19 cellular contexts compared by ENCODE assay signal in genomic region chr18:44771572-44771956, GRCh38.
DNase-seq lines count a peak whose midpoint lies in the region; ATAC-seq, FAIRE-seq and TF ChIP-seq lines count a peak whose summit lies in the region.
"Had no signal": no experiment of that assay in that cellular context is flagged by ENCODE, and none has a peak within 500 bp of the region (broad histone marks: within the 10 kb centered on the region; RNA-seq: fewer than 3 reads in every experiment).

No MANE protein-coding gene starts in this region.

- no peak for TF ChIP-seq RAD21 in A549 (conservative IDR thresholded peaks at IDR 0.05 in 1 of 2, IDR thresholded peaks at IDR 0.05 in 1 of 2)

- peaks cover 29% of the 10 kb centered on the region for H3K4me1 Mint-ChIP-seq in activated T-helper 2 cell treated with anti-CD3 and anti-CD28 coated beads, Interferon-gamma antibody, Interleukin-2, Interleukin-4, amounts not matched to agents 10 μg/mL and 5 μg/mL and 100 μg/mL, durations not matched to agents 14 hours and 24 hours and 36 hours (ENCODE audit: low read depth)
- H3K4me1 Mint-ChIP-seq in T-helper 2 cell treated with Interferon-gamma antibody and Interleukin-4, amounts not matched to agents 5 μg/mL and 100 μg/mL, for 36 hours (ENCODE audit: low read depth) = peaks cover 6% of the 10 kb centered on the region
- H3K4me1 Mint-ChIP-seq in activated CD4-positive, alpha-beta T cell treated with anti-CD3 and anti-CD28 coated beads, Interleukin-2, amount 10 ng/mL, durations not matched to agents 24 days and 14 days = peaks cover 17% of the 10 kb centered on the region
- H3K4me1 Mint-ChIP-seq: CD4-positive, alpha-beta memory T cell had no signal

- peaks cover 3% of the 10 kb centered on the region for H3K27me3 Mint-ChIP-seq in activated T-helper 2 cell treated with anti-CD3 and anti-CD28 coated beads, Interferon-gamma antibody, Interleukin-2, Interleukin-4, amounts not matched to agents 10 μg/mL and 5 μg/mL and 100 μg/mL, durations not matched to agents 14 hours and 24 hours and 36 hours (ENCODE audit: low read depth)
- H3K27me3 Mint-ChIP-seq in T-helper 2 cell treated with Interferon-gamma antibody and Interleukin-4, amounts not matched to agents 5 μg/mL and 100 μg/mL, for 36 hours (ENCODE audit: low read depth) = peaks cover 6% of the 10 kb centered on the region
- H3K27me3 Mint-ChIP-seq in activated CD4-positive, alpha-beta T cell treated with anti-CD3 and anti-CD28 coated beads, Interleukin-2, amount 10 ng/mL, durations not matched to agents 24 days and 14 days = peaks cover 27% of the 10 kb centered on the region

- ATAC-seq in A549 (peak in 1 of 2 experiments; percentile 45; a peak in 3 of 6 replicates), GM18907 (IDR thresholded peaks at IDR 0.05; ENCODE audit: unreplicated experiment) (no peak)
- ATAC-seq: GM23338 had no signal

- DNase-seq in A549 (ENCODE audit: low read depth in 1 of 2, low spot score in 1 of 2) (no peak), smooth muscle cell of the brain vasculature (ENCODE audit: low read depth, low spot score) (peak; percentile 17), EL (no peak)
- no peak for DNase-seq in activated T-helper 2 cell treated with anti-CD3 and anti-CD28 coated beads, Interferon-gamma antibody, Interleukin-2, Interleukin-4, amounts not matched to agents 10 μg/mL and 5 μg/mL and 100 μg/mL, durations not matched to agents 14 hours and 24 hours and 36 hours (ENCODE audit: low spot score)
- DNase-seq in T-helper 2 cell treated with Interferon-gamma antibody and Interleukin-4, amounts not matched to agents 5 μg/mL and 100 μg/mL, for 36 hours (ENCODE audit: low spot score) = no peak
- DNase-seq in activated CD4-positive, alpha-beta T cell treated with anti-CD3 and anti-CD28 coated beads, Interleukin-2, amount 10 ng/mL, durations not matched to agents 24 days and 14 days = no peak
- DNase-seq: activated naive CD8-positive, alpha-beta T cell treated with anti-CD3 and anti-CD28 coated beads, Interleukin-2, amount 10 ng/mL, durations not matched to agents 7 days and 5 days; CD4-positive, alpha-beta memory T cell; dorsolateral prefrontal cortex; foreskin melanocyte; Kasumi-1; midbrain; NCI-H1048 had no signal

- no peaks in the 10 kb centered on the region for H3K36me3 ChIP-seq in mesodermal cell (ENCODE audit: control insufficient read depth, insufficient read depth, low read length)
- H3K36me3 ChIP-seq: breast epithelium, neutrophil had no signal

- no peaks in the 10 kb centered on the region for H3K9me3 Mint-ChIP-seq in activated T-helper 2 cell treated with anti-CD3 and anti-CD28 coated beads, Interferon-gamma antibody, Interleukin-2, Interleukin-4, amounts not matched to agents 10 μg/mL and 5 μg/mL and 100 μg/mL, durations not matched to agents 14 hours and 24 hours and 36 hours
- H3K9me3 Mint-ChIP-seq in T-helper 2 cell treated with Interferon-gamma antibody and Interleukin-4, amounts not matched to agents 5 μg/mL and 100 μg/mL, for 36 hours = no peaks in the 10 kb centered on the region
- H3K9me3 Mint-ChIP-seq in activated CD4-positive, alpha-beta T cell treated with anti-CD3 and anti-CD28 coated beads, Interleukin-2, amount 10 ng/mL, durations not matched to agents 24 days and 14 days = peaks cover 20% of the 10 kb centered on the region
- H3K9me3 Mint-ChIP-seq: activated naive CD8-positive, alpha-beta T cell treated with anti-CD3 and anti-CD28 coated beads, Interleukin-2, amount 10 ng/mL, durations not matched to agents 7 days and 5 days; activated T-helper 1 cell treated with anti-CD3 and anti-CD28 coated beads, Interleukin-12 subunit alpha, Interleukin-12 subunit beta, Interleukin-2, Interleukin-4 antibody, amounts not matched to agents 30 ng/mL and 10 ng/mL and 1 ng/mL, durations not matched to agents 14 hours and 24 hours and 36 hours; CD4-positive, alpha-beta memory T cell; GM23338 had no signal

- FAIRE-seq in A549 (lab: Jason Lieb, UNC) = no peak

- no peak for TF ChIP-seq CTCF in A549 (IDR thresholded peaks at IDR 0.05)

- H3K27ac Mint-ChIP-seq in activated T-helper 2 cell treated with anti-CD3 and anti-CD28 coated beads, Interferon-gamma antibody, Interleukin-2, Interleukin-4, amounts not matched to agents 10 μg/mL and 5 μg/mL and 100 μg/mL, durations not matched to agents 14 hours and 24 hours and 36 hours = peak overlapping the region; percentile 21
- no peak overlapping the region for H3K27ac Mint-ChIP-seq in T-helper 2 cell treated with Interferon-gamma antibody and Interleukin-4, amounts not matched to agents 5 μg/mL and 100 μg/mL, for 36 hours
- H3K27ac Mint-ChIP-seq in activated CD4-positive, alpha-beta T cell treated with anti-CD3 and anti-CD28 coated beads, Interleukin-2, amount 10 ng/mL, durations not matched to agents 24 days and 14 days = no peak overlapping the region
- H3K27ac Mint-ChIP-seq: activated naive CD8-positive, alpha-beta T cell treated with anti-CD3 and anti-CD28 coated beads, Interleukin-2, amount 10 ng/mL, durations not matched to agents 7 days and 5 days; CD4-positive, alpha-beta memory T cell; GM23338 had no signal

- intact Hi-C loops in activated T-helper 2 cell treated with anti-CD3 and anti-CD28 coated beads, Interferon-gamma antibody, Interleukin-2, Interleukin-4, amounts not matched to agents 10 μg/mL and 5 μg/mL and 100 μg/mL, durations not matched to agents 14 hours and 24 hours and 36 hours (cut with micrococcal nuclease) = no loop called here
- intact Hi-C loops in activated CD4-positive, alpha-beta T cell treated with anti-CD3 and anti-CD28 coated beads, Interleukin-2, amount 10 ng/mL, durations not matched to agents 24 days and 14 days (cut with micrococcal nuclease) = no loop called here

- peak overlapping the region; percentile 57 for H3K4me2 ChIP-seq in A549
- H3K4me2 ChIP-seq: GM23338 had no signal

- TF ChIP-seq EP300 in A549 (IDR thresholded peaks at IDR 0.05) = no peak

- H3K36me3 Mint-ChIP-seq in activated T-helper 2 cell treated with anti-CD3 and anti-CD28 coated beads, Interferon-gamma antibody, Interleukin-2, Interleukin-4, amounts not matched to agents 10 μg/mL and 5 μg/mL and 100 μg/mL, durations not matched to agents 14 hours and 24 hours and 36 hours (ENCODE audit: low read depth) = peaks cover 4% of the 10 kb centered on the region
- peaks cover 3% of the 10 kb centered on the region for H3K36me3 Mint-ChIP-seq in T-helper 2 cell treated with Interferon-gamma antibody and Interleukin-4, amounts not matched to agents 5 μg/mL and 100 μg/mL, for 36 hours (ENCODE audit: low read depth)
- H3K36me3 Mint-ChIP-seq in activated CD4-positive, alpha-beta T cell treated with anti-CD3 and anti-CD28 coated beads, Interleukin-2, amount 10 ng/mL, durations not matched to agents 24 days and 14 days (ENCODE audit: low read depth) = peaks cover 2% of the 10 kb centered on the region
- H3K36me3 Mint-ChIP-seq: CD4-positive, alpha-beta memory T cell had no signal

- CTCF ChIA-PET in A549 (lab: Yijun Ruan, JAX) = no interaction called here

- no peak for TF ChIP-seq POLR2A in A549 (IDR thresholded peaks at IDR 0.05; ENCODE audit: low read length)

- no peaks in the 10 kb centered on the region for H3K9me3 ChIP-seq in A549
- H3K9me3 ChIP-seq in mesodermal cell (ENCODE audit: control insufficient read depth, low read length) = no peaks in the 10 kb centered on the region
- H3K9me3 ChIP-seq: breast epithelium, neutrophil had no signal

- no peak overlapping the region for H3K4me3 ChIP-seq in A549
- H3K4me3 ChIP-seq in mesodermal cell (ENCODE audit: extremely low read depth, insufficient read depth, low read length, poor library complexity, severe bottlenecking) = no peak overlapping the region
- H3K4me3 ChIP-seq: breast epithelium, dorsolateral prefrontal cortex, GM23338 had no signal

- POLR2A ChIA-PET in A549 (lab: Yijun Ruan, JAX) = no interaction called here

- WGBS in A549 (ENCODE audit: missing lambda C conversion rate) = 39% methylated on average over 4 of the region's 5 CpGs
- 80 to 94% methylated on average over 1 to 2 of the region's 5 CpGs for WGBS in mesodermal cell (ENCODE audit: insufficient coverage in 2 of 2), 2 experiments

- H3K27ac ChIP-seq in A549 = peak overlapping the region; percentile 48 to 51; a peak in 4 of 6 replicates
- H3K27ac ChIP-seq in mesodermal cell (ENCODE audit: low read depth, low read length, severe bottlenecking) = peak overlapping the region; percentile 34
- H3K27ac ChIP-seq: neutrophil had no signal

- peaks cover 14% of the 10 kb centered on the region for H3K4me1 ChIP-seq in A549
- H3K4me1 ChIP-seq in mesodermal cell (ENCODE audit: control insufficient read depth, insufficient read depth, low read length, poor library complexity, severe bottlenecking) = peaks cover 9% of the 10 kb centered on the region

- no peak overlapping the region for H3K4me3 Mint-ChIP-seq in activated T-helper 2 cell treated with anti-CD3 and anti-CD28 coated beads, Interferon-gamma antibody, Interleukin-2, Interleukin-4, amounts not matched to agents 10 μg/mL and 5 μg/mL and 100 μg/mL, durations not matched to agents 14 hours and 24 hours and 36 hours (ENCODE audit: low read depth)
- no peak overlapping the region for H3K4me3 Mint-ChIP-seq in T-helper 2 cell treated with Interferon-gamma antibody and Interleukin-4, amounts not matched to agents 5 μg/mL and 100 μg/mL, for 36 hours
- H3K4me3 Mint-ChIP-seq in activated CD4-positive, alpha-beta T cell treated with anti-CD3 and anti-CD28 coated beads, Interleukin-2, amount 10 ng/mL, durations not matched to agents 24 days and 14 days = no peak overlapping the region
- H3K4me3 Mint-ChIP-seq: activated naive CD8-positive, alpha-beta T cell treated with anti-CD3 and anti-CD28 coated beads, Interleukin-2, amount 10 ng/mL, durations not matched to agents 7 days and 5 days; activated T-helper 1 cell treated with anti-CD3 and anti-CD28 coated beads, Interleukin-12 subunit alpha, Interleukin-12 subunit beta, Interleukin-2, Interleukin-4 antibody, amounts not matched to agents 30 ng/mL and 10 ng/mL and 1 ng/mL, durations not matched to agents 14 hours and 24 hours and 36 hours; CD4-positive, alpha-beta memory T cell; GM23338 had no signal

TF ChIP-seq in A549, 52 proteins besides CTCF, POLR2A, EP300 and RAD21 (continues in another document):
- TF ChIP-seq SMC3 (IDR thresholded peaks at IDR 0.05) (no peak), FOSL2 (IDR thresholded peaks at IDR 0.05) (no peak), FOSL2 (CRISPR knock-in tag; IDR thresholded peaks at IDR 0.05) (no peak), NR3C1 (IDR thresholded peaks at IDR 0.05) (no peak), KDM5A (IDR thresholded peaks at IDR 0.05) (no peak), GATA3 (IDR thresholded peaks at IDR 0.05; ENCODE audit: borderline replicate concordance) (no peak), NPAS2 (CRISPR knock-in tag; IDR thresholded peaks at IDR 0.05; ENCODE audit: borderline replicate concordance) (no peak)
